9 cellular contexts compared by ENCODE assay signal in the genomic region with DNA sequence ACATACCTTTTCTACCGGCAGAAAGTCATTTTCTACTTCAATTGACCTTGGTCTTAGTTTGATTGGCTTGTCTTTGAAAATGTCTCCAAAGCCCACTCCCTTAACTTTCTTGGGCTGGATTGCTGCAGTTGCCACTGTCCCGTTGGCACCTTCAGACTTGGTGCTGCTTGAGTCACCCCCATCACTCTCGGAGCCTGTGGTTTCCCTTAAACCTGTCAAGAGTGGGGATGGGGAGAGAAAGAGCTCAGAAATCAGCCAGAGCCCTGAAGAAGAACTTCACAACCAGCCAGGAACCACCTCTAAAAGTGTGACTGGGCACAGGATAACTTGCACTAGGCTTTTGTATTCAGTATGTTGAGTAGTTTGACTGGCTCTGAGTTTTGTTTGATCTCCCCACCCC.
DNase-seq lines count a peak whose midpoint lies in the region; ATAC-seq and TF ChIP-seq lines count a peak whose summit lies in the region.
"Had no signal": no experiment of that assay in that cellular context is flagged by ENCODE, and none has a peak within 500 bp of the region (broad histone marks: within the 10 kb centered on the region; RNA-seq: fewer than 3 reads in every experiment).

No MANE protein-coding gene starts in this region.

- H3K36me3 ChIP-seq in Caco-2 (ENCODE audit: control insufficient read depth, insufficient read depth, low read length) = no peaks in the 10 kb centered on the region

- BruUV-seq in Caco-2 (replicated peaks; lab: Mats Ljungman, UMichigan) = no TSS peak

- peaks cover 4% of the 10 kb centered on the region; the same call in 1 of the 2 replicates for H3K4me1 ChIP-seq in Caco-2

- POLR2A ChIA-PET in Caco-2 (lab: Charles Lee) = no interaction called here

- H3K27ac ChIP-seq in substantia nigra (ENCODE audit: low read depth, low read length, poor library complexity, severe bottlenecking) = peak overlapping the region; percentile 21

- peaks cover 7% of the 10 kb centered on the region for H3K36me3 Mint-ChIP-seq in activated T-cell treated with anti-CD3 and anti-CD28 coated beads, Interleukin-2, amount 50 U/mL, for 4 hours (ENCODE audit: insufficient read depth)
- H3K36me3 Mint-ChIP-seq in immature natural killer cell = peaks cover 0 to 13% (median 0%) of the 10 kb centered on the region in 3 donors
- H3K36me3 Mint-ChIP-seq in Caco-2 (ENCODE audit: insufficient read depth, unreplicated experiment) = peaks cover 25% of the 10 kb centered on the region

- no peaks in the 10 kb centered on the region for H3K9me3 Mint-ChIP-seq in activated T-cell treated with anti-CD3 and anti-CD28 coated beads, Interleukin-2, amount 50 U/mL, for 4 hours
- H3K9me3 Mint-ChIP-seq in immature natural killer cell (no peaks in the 10 kb centered on the region), Caco-2 (ENCODE audit: unreplicated experiment) (peaks cover 5% of the 10 kb centered on the region)

- no peak overlapping the region for H3K4me3 ChIP-seq in Caco-2 (ENCODE audit: low read depth, low read length)

- no peaks in the 10 kb centered on the region for H3K9me3 ChIP-seq in Caco-2

- no peaks in the 10 kb centered on the region for H3K27me3 Mint-ChIP-seq in activated T-cell treated with anti-CD3 and anti-CD28 coated beads, Interleukin-2, amount 50 U/mL, for 4 hours (ENCODE audit: low read depth)
- peaks cover 11 to 16% (median 15%) of the 10 kb centered on the region in 3 donors for H3K27me3 Mint-ChIP-seq in immature natural killer cell (ENCODE audit: low read depth in 3 of 3)
- no peaks in the 10 kb centered on the region for H3K27me3 Mint-ChIP-seq in Caco-2 (ENCODE audit: insufficient read depth, unreplicated experiment)
- H3K27me3 Mint-ChIP-seq: progenitor cell of endocrine pancreas had no signal

- intact Hi-C loops in Caco-2 (cut with micrococcal nuclease; ENCODE audit: unreplicated experiment) = no loop called here
- intact Hi-C loops in sciatic nerve (cut with DNase I) = no loop called here

- peak; percentile 18 for DNase-seq in activated T-cell treated with anti-CD3 and anti-CD28 coated beads, Interleukin-2, amount 50 U/mL, for 4 hours
- no peak for DNase-seq in activated T-cell treated with anti-CD3 and anti-CD28 coated beads, Interleukin-2, amount 50 U/mL, for 1 hour
- peak; percentile 16 for DNase-seq in activated CD8-positive, alpha-beta memory T cell treated with anti-CD3 and anti-CD28 coated beads, Interleukin-2, amount 50 U/mL, for 1 hour (ENCODE audit: extremely low read depth)
- DNase-seq in immature natural killer cell (peak; percentile 57 to 59 (median 57)), substantia nigra (lab: John Stamatoyannopoulos, UW) (no peak), Caco-2 (no peak), sciatic nerve (ENCODE audit: low spot score) (no peak), SIG-M5 (lab: John Stamatoyannopoulos, UW) (no peak)

- peak; percentile 49 to 61 for ATAC-seq in activated T-cell treated with anti-CD3 and anti-CD28 coated beads, Interleukin-2, amount 50 U/mL, for 4 hours
- no peak for ATAC-seq in sciatic nerve

- H3K4me3 Mint-ChIP-seq in activated T-cell treated with anti-CD3 and anti-CD28 coated beads, Interleukin-2, amount 50 U/mL, for 4 hours = peak overlapping the region; percentile 58
- H3K4me3 Mint-ChIP-seq in immature natural killer cell (peak overlapping the region; percentile 19 to 63 (median 40)), Caco-2 (ENCODE audit: unreplicated experiment) (no peak overlapping the region)

- TF ChIP-seq CTCF in Caco-2 (IDR thresholded peaks at IDR 0.05; ENCODE audit: insufficient read depth in 1 of 2, low read depth in 1 of 2, low read length in 1 of 2, severe bottlenecking in 1 of 2, unreplicated experiment in 1 of 2) = no peak

- CTCF ChIA-PET in Caco-2 (lab: Charles Lee) = no interaction called here

- peaks cover 77% of the 10 kb centered on the region for H3K4me1 Mint-ChIP-seq in activated T-cell treated with anti-CD3 and anti-CD28 coated beads, Interleukin-2, amount 50 U/mL, for 4 hours (ENCODE audit: low read depth)
- H3K4me1 Mint-ChIP-seq in immature natural killer cell = peaks cover 63 to 82% of the 10 kb centered on the region in 2 donors
- peaks cover 36% of the 10 kb centered on the region for H3K4me1 Mint-ChIP-seq in Caco-2 (ENCODE audit: low read depth, unreplicated experiment)

- H3K27ac Mint-ChIP-seq in immature natural killer cell = peak overlapping the region; percentile 95 to 99 (median 97)
- H3K27ac Mint-ChIP-seq in Caco-2 (ENCODE audit: unreplicated experiment) = no peak overlapping the region
- H3K27ac Mint-ChIP-seq: progenitor cell of endocrine pancreas had no signal

- H3K27me3 ChIP-seq in Caco-2 (replicated peaks; ENCODE audit: control insufficient read depth, insufficient read depth, low read length) = no peaks in the 10 kb centered on the region

Comparison
In these comparisons a context has a peak if more than half of its experiments do, and no peak if none do; other contexts are left out.
1. DNase-seq: peak in activated T-cell treated with anti-CD3 and anti-CD28 coated beads, Interleukin-2, amount 50 U/mL, for 4 hours (single experiment), activated CD8-positive, alpha-beta memory T cell treated with anti-CD3 and anti-CD28 coated beads, Interleukin-2, amount 50 U/mL, for 1 hour (single experiment) and immature natural killer cell (3 of 3); none in activated T-cell treated with anti-CD3 and anti-CD28 coated beads, Interleukin-2, amount 50 U/mL, for 1 hour (single experiment), substantia nigra (0 of 49), Caco-2 (0 of 2), sciatic nerve (single experiment) and SIG-M5 (single experiment).